Comparison of ENCODE assay signal across 12 cellular contexts in the genomic region with DNA sequence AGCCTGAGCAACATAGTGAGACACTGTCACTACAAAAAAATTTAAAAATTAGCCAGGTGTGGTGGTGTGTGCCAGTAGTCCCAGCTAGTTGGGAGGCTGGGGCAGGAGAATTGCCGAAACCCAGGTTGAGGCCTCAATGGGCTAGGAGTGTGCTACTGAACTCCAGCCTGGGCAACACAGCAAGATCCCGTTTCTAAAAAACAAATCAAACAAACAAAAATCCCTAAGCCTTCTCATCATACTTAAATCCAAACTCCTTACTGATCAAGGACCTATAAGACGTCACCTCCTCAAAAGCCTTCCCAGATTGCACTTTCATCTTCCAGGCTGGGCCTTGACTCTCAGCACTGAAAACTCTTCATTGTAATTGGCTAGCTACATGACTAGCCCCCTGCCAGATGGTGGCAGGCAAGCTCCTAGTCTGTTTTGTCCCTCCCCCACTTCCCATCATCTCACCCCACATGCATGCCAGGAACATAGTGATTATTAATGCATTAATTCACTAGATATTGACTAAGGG. TPM values are rescaled to one million over a fixed set of nuclear protein-coding genes. Genes with fewer than 3 reads are reported as not detected.
DNase-seq lines count a peak whose midpoint lies in the region; ATAC-seq and TF ChIP-seq lines count a peak whose summit lies in the region.
"Had no signal": no experiment of that assay in that cellular context is flagged by ENCODE, and none has a peak within 500 bp of the region (broad histone marks: within the 10 kb centered on the region; RNA-seq: fewer than 3 reads in every experiment).

No MANE protein-coding gene starts in this region.

- no peak for DNase-seq in T-helper 2 cell treated with Interferon-gamma antibody and Interleukin-4, amounts not matched to agents 5 μg/mL and 100 μg/mL, for 36 hours (ENCODE audit: low spot score)
- DNase-seq in T-helper 2 cell (no peak), NCI-H69 (lab: John Stamatoyannopoulos, UW) (peak; percentile 67), chondrocyte (ENCODE audit: low spot score) (no peak), retinal pigment epithelial cell (ENCODE audit: low read depth) (no peak), ACHN (no peak)
- no peak for DNase-seq in activated T-cell treated with anti-CD3 and anti-CD28 coated beads, Interleukin-2, amount 50 U/mL, for 72 hours
- DNase-seq: NCI-H1105 treated with DMSO at 0.1 percent for 48 hours; stimulated activated CD4-positive, alpha-beta T cell treated with anti-CD3 and anti-CD28 coated beads, Interleukin-4, amount 100 ng/mL, for 1 hour had no signal

- H3K36me3 Mint-ChIP-seq in T-helper 2 cell treated with Interferon-gamma antibody and Interleukin-4, amounts not matched to agents 5 μg/mL and 100 μg/mL, for 36 hours (ENCODE audit: low read depth) = no peaks in the 10 kb centered on the region
- H3K36me3 Mint-ChIP-seq in chondrocyte (ENCODE audit: low read depth) = no peaks in the 10 kb centered on the region
- peaks cover 1 to 2% of the 10 kb centered on the region in 2 donors for H3K36me3 Mint-ChIP-seq in activated T-cell treated with anti-CD3 and anti-CD28 coated beads, Interleukin-2, amount 50 U/mL, for 72 hours (ENCODE audit: insufficient read depth in 2 of 2)

- in situ Hi-C loops in ACHN (cut with HindIII; ENCODE audit: low pct_ligation_motif_present, low pct_unique_long_range_greater_than_20kb, low sequenced_read_pairs) = no loop called here

- H3K4me3 ChIP-seq in retinal pigment epithelial cell (ENCODE audit: low read length) = no peak overlapping the region
- H3K4me3 ChIP-seq: cardiac muscle cell had no signal

- H3K4me1 Mint-ChIP-seq in T-helper 2 cell treated with Interferon-gamma antibody and Interleukin-4, amounts not matched to agents 5 μg/mL and 100 μg/mL, for 36 hours (ENCODE audit: low read depth) = peaks cover 26% of the 10 kb centered on the region
- H3K4me1 Mint-ChIP-seq in chondrocyte (ENCODE audit: low read depth) = peaks cover 51% of the 10 kb centered on the region
- peaks cover 52% of the 10 kb centered on the region for H3K4me1 Mint-ChIP-seq in activated T-cell treated with anti-CD3 and anti-CD28 coated beads, Interleukin-2, amount 50 U/mL, for 72 hours (ENCODE audit: low read depth)

- peaks cover 10% of the 10 kb centered on the region for H3K27me3 Mint-ChIP-seq in T-helper 2 cell treated with Interferon-gamma antibody and Interleukin-4, amounts not matched to agents 5 μg/mL and 100 μg/mL, for 36 hours (ENCODE audit: low read depth)
- no peaks in the 10 kb centered on the region for H3K27me3 Mint-ChIP-seq in chondrocyte (ENCODE audit: low read depth)
- peaks cover 11% of the 10 kb centered on the region for H3K27me3 Mint-ChIP-seq in activated T-cell treated with anti-CD3 and anti-CD28 coated beads, Interleukin-2, amount 50 U/mL, for 72 hours (ENCODE audit: low read depth)

- H3K4me3 Mint-ChIP-seq in T-helper 2 cell treated with Interferon-gamma antibody and Interleukin-4, amounts not matched to agents 5 μg/mL and 100 μg/mL, for 36 hours = peak overlapping the region; percentile 10
- no peak overlapping the region for H3K4me3 Mint-ChIP-seq in chondrocyte (ENCODE audit: unreplicated experiment)
- H3K4me3 Mint-ChIP-seq in activated T-cell treated with anti-CD3 and anti-CD28 coated beads, Interleukin-2, amount 50 U/mL, for 72 hours = peak overlapping the region in 1 of 2 donors; percentile 20

- H3K27ac Mint-ChIP-seq in T-helper 2 cell treated with Interferon-gamma antibody and Interleukin-4, amounts not matched to agents 5 μg/mL and 100 μg/mL, for 36 hours = peak overlapping the region; percentile 32
- peak overlapping the region; percentile 34 for H3K27ac Mint-ChIP-seq in chondrocyte (ENCODE audit: unreplicated experiment)
- no peak overlapping the region for H3K27ac Mint-ChIP-seq in activated T-cell treated with anti-CD3 and anti-CD28 coated beads, Interleukin-2, amount 50 U/mL, for 72 hours

- peak; percentile 37 for TF ChIP-seq CTCF in chondrocyte (IDR thresholded peaks at IDR 0.05)
- peak; percentile 18 for TF ChIP-seq CTCF in retinal pigment epithelial cell (conservative IDR thresholded peaks at IDR 0.05; ENCODE audit: low read depth, low read length)

- no peaks in the 10 kb centered on the region for H3K9me3 Mint-ChIP-seq in T-helper 2 cell treated with Interferon-gamma antibody and Interleukin-4, amounts not matched to agents 5 μg/mL and 100 μg/mL, for 36 hours
- H3K9me3 Mint-ChIP-seq in chondrocyte (ENCODE audit: low read depth) = no peaks in the 10 kb centered on the region
- no peaks in the 10 kb centered on the region for H3K9me3 Mint-ChIP-seq in activated T-cell treated with anti-CD3 and anti-CD28 coated beads, Interleukin-2, amount 50 U/mL, for 72 hours

- ATAC-seq in activated T-cell treated with anti-CD3 and anti-CD28 coated beads, Interleukin-2, amount 50 U/mL, for 72 hours (replicated peaks in 1 of 2) = no peak
- ATAC-seq in HG02623 (IDR thresholded peaks at IDR 0.05; ENCODE audit: unreplicated experiment) = no peak

RNA-seq across cellular contexts. Expression of a gene that starts 17.5 kb away (rescaled TPM):
- 4.4 to 6.7 TPM (median 4.7 TPM) in 3 replicates for total RNA-seq in chondrocyte
- 1 to 10 TPM; 3.1 to 3.8 TPM for total RNA-seq in activated T-cell treated with anti-CD3 and anti-CD28 coated beads, Interleukin-2, amount 50 U/mL, for 72 hours
- total RNA-seq: urinary bladder had no signal

RNA-seq across cellular contexts. Expression of a gene that starts 46.5 kb away (rescaled TPM):
- 2.9 to 3.5 TPM (median 3.0 TPM) in 3 replicates for total RNA-seq in chondrocyte
- 10 to 100 TPM; 13.2 to 15.7 TPM for total RNA-seq in activated T-cell treated with anti-CD3 and anti-CD28 coated beads, Interleukin-2, amount 50 U/mL, for 72 hours

RNA-seq across cellular contexts. Expression of a gene that starts 46.6 kb away (rescaled TPM):
- 33.7 to 42.9 TPM (median 35.2 TPM) in 3 replicates for total RNA-seq in chondrocyte
- 10 to 100 TPM; 39.4 to 44.7 TPM for total RNA-seq in activated T-cell treated with anti-CD3 and anti-CD28 coated beads, Interleukin-2, amount 50 U/mL, for 72 hours
